Comparison of ENCODE assay signal across 10 cellular contexts in the genomic region with DNA sequence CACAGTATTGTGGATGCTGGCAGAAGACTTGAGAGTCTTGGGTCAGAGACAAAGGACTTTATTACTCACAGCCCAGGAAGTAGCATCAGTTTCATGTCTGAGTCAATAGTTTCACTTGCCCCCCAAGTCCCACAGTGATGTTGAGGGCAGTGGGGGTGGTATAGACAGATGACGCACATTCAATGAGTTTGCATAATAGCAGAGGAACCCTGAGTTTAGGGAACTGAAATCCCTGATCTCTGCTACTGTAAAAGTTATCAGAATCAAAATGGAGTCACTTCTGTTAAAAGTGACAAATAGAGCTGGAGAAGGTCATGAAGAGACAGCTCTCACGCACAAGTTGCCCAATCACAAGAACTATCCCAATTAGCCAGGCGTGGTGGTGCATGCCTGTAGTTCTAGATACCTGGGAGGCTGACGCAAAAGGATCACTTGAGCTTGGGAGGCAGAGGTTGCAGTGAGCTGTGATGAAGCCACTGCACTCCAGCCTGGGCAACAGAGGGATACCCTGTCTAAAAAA. TPM values are rescaled to one million over a fixed set of nuclear protein-coding genes. Genes with fewer than 3 reads are reported as not detected.
DNase-seq lines count a peak whose midpoint lies in the region; ATAC-seq and TF ChIP-seq lines count a peak whose summit lies in the region.
"Had no signal": no experiment of that assay in that cellular context is flagged by ENCODE, and none has a peak within 500 bp of the region (broad histone marks: within the 10 kb centered on the region; RNA-seq: fewer than 3 reads in every experiment).

No MANE protein-coding gene starts in this region.

- H3K4me3 Mint-ChIP-seq in activated T-cell treated with anti-CD3 and anti-CD28 coated beads, Interleukin-2, amount 50 U/mL, for 72 hours = peak overlapping the region in 1 of 2 donors; percentile 23

- WGBS in heart right ventricle, 2 donors = 86 to 89% methylated on average over 4 of the region's 4 CpGs

- H3K9me3 ChIP-seq in heart right ventricle (no peaks in the 10 kb centered on the region), BE2C (no peaks in the 10 kb centered on the region)

- no peak for TF ChIP-seq CTCF in heart right ventricle (IDR thresholded peaks at IDR 0.05)
- TF ChIP-seq CTCF in BE2C (IDR thresholded peaks at IDR 0.05; ENCODE audit: low read depth, low read length) = no peak

- H3K27me3 ChIP-seq in heart right ventricle = no peaks in the 10 kb centered on the region
- H3K27me3 ChIP-seq in BE2C = no peaks in the 10 kb centered on the region

- peaks cover 0 to 2% of the 10 kb centered on the region in 2 donors for H3K9me3 Mint-ChIP-seq in activated T-cell treated with anti-CD3 and anti-CD28 coated beads, Interleukin-2, amount 50 U/mL, for 72 hours

- peak; percentile 92 for ATAC-seq in HG03060 (IDR thresholded peaks at IDR 0.05; ENCODE audit: low read depth, unreplicated experiment)
- peak; percentile 100 for ATAC-seq in activated T-cell treated with anti-CD3 and anti-CD28 coated beads, Interleukin-2, amount 50 U/mL, for 72 hours (replicated peaks in 1 of 2)
- no peak for ATAC-seq in heart right ventricle

- intact Hi-C loops in heart right ventricle (cut with DNase I) = no loop called here

- H3K4me1 ChIP-seq in heart right ventricle (peaks cover 0 to 4% (median 0%) of the 10 kb centered on the region in 9 donors), BE2C (no peaks in the 10 kb centered on the region)

- no peaks in the 10 kb centered on the region for H3K36me3 ChIP-seq in heart right ventricle
- no peaks in the 10 kb centered on the region for H3K36me3 ChIP-seq in BE2C

- peak overlapping the region; percentile 30 for H3K27ac Mint-ChIP-seq in activated T-cell treated with anti-CD3 and anti-CD28 coated beads, Interleukin-2, amount 50 U/mL, for 72 hours

- no peak overlapping the region for H3K27ac ChIP-seq in heart right ventricle
- H3K27ac ChIP-seq: C4-2B had no signal

- peaks cover 12% of the 10 kb centered on the region for H3K4me1 Mint-ChIP-seq in activated T-cell treated with anti-CD3 and anti-CD28 coated beads, Interleukin-2, amount 50 U/mL, for 72 hours (ENCODE audit: low read depth)

- no peak overlapping the region for H3K4me3 ChIP-seq in heart right ventricle
- H3K4me3 ChIP-seq in BE2C (ENCODE audit: low read depth, low read length) = no peak overlapping the region

- peaks cover 13% of the 10 kb centered on the region for H3K27me3 Mint-ChIP-seq in activated T-cell treated with anti-CD3 and anti-CD28 coated beads, Interleukin-2, amount 50 U/mL, for 72 hours (ENCODE audit: low read depth)

- H3K36me3 Mint-ChIP-seq in activated T-cell treated with anti-CD3 and anti-CD28 coated beads, Interleukin-2, amount 50 U/mL, for 72 hours (ENCODE audit: insufficient read depth in 2 of 2) = peaks cover 0 to 2% of the 10 kb centered on the region in 2 donors

- DNase-seq in activated CD8-positive, alpha-beta memory T cell treated with anti-CD3 and anti-CD28 coated beads, Interleukin-2, amount 50 U/mL, for 48 hours = peak; percentile 54
- no peak for DNase-seq in activated CD8-positive, alpha-beta memory T cell treated with anti-CD3 and anti-CD28 coated beads, Interleukin-2, amount 50 U/mL, for 4 hours
- DNase-seq in activated T-cell treated with anti-CD3 and anti-CD28 coated beads, Interleukin-2, amount 50 U/mL, for 72 hours = peak; percentile 63
- peak; percentile 10 to 63 for DNase-seq in stimulated activated CD8-positive, alpha-beta memory T cell treated with anti-CD3 and anti-CD28 coated beads, Interleukin-7, amount 100 ng/mL, for 48 hours (ENCODE audit: extremely low read depth in 1 of 2, low read depth in 1 of 2)
- DNase-seq in heart right ventricle (no peak), BE2C (no peak), HUDEP-2 (lab: John Stamatoyannopoulos, UW; ENCODE audit: unreplicated experiment in 76 of 76) (no peak)

RNA-seq across cellular contexts. Expression of gene HCRTR1, which starts 11.5 kb away (rescaled TPM):
- not detected for total RNA-seq in activated T-cell treated with anti-CD3 and anti-CD28 coated beads, Interleukin-2, amount 50 U/mL, for 72 hours
- total RNA-seq in heart right ventricle = under 1 TPM in 6 of 10 donors, not detected in 4; 0.17 to 0.92 (median 0.37) TPM
- 1 to 10 TPM in 1 of 2 donors, under 1 TPM in 1; 0.20 to 1.5 TPM for polyA plus RNA-seq in heart right ventricle
- not detected for polyA plus RNA-seq in BE2C (2012; ENCODE audit: insufficient read depth, insufficient read length, low read depth)
- total RNA-seq: mononuclear cell had no signal

RNA-seq across cellular contexts. Expression of gene TINAGL1, which starts 29.7 kb away (rescaled TPM):
- total RNA-seq in activated T-cell treated with anti-CD3 and anti-CD28 coated beads, Interleukin-2, amount 50 U/mL, for 72 hours = not detected
- total RNA-seq in heart right ventricle = 100 to 1,000 TPM; 139 to 336 (median 188) TPM
- 100 to 1,000 TPM; 268 to 332 TPM for polyA plus RNA-seq in heart right ventricle
- polyA plus RNA-seq in BE2C (2012; ENCODE audit: insufficient read depth, insufficient read length, low read depth) = 0.31 TPM
- total RNA-seq: mononuclear cell had no signal

RNA-seq across cellular contexts. Expression of gene PEF1, which starts 38.7 kb away (rescaled TPM):
- 10 to 100 TPM; 55.1 to 63.1 TPM for total RNA-seq in activated T-cell treated with anti-CD3 and anti-CD28 coated beads, Interleukin-2, amount 50 U/mL, for 72 hours
- total RNA-seq in heart right ventricle = 10 to 100 TPM; 35.0 to 47.9 (median 40.0) TPM
- polyA plus RNA-seq in heart right ventricle = 10 to 100 TPM; 35.4 to 94.3 TPM
- 94.0 TPM for polyA plus RNA-seq in BE2C (2012; ENCODE audit: insufficient read depth, insufficient read length, low read depth)

Comparison
In these comparisons a context has a peak if more than half of its experiments do, and no peak if none do; other contexts are left out.
1. DNase-seq: peak in activated CD8-positive, alpha-beta memory T cell treated with anti-CD3 and anti-CD28 coated beads, Interleukin-2, amount 50 U/mL, for 48 hours (single experiment), activated T-cell treated with anti-CD3 and anti-CD28 coated beads, Interleukin-2, amount 50 U/mL, for 72 hours (2 of 2) and stimulated activated CD8-positive, alpha-beta memory T cell treated with anti-CD3 and anti-CD28 coated beads, Interleukin-7, amount 100 ng/mL, for 48 hours (2 of 2); none in activated CD8-positive, alpha-beta memory T cell treated with anti-CD3 and anti-CD28 coated beads, Interleukin-2, amount 50 U/mL, for 4 hours (single experiment), heart right ventricle (0 of 2), BE2C (single experiment) and HUDEP-2 (0 of 76).
2. ATAC-seq: peak in HG03060 (single experiment) and activated T-cell treated with anti-CD3 and anti-CD28 coated beads, Interleukin-2, amount 50 U/mL, for 72 hours (2 of 2); none in heart right ventricle (0 of 8).
3. RNA of gene TINAGL1, which starts 29.7 kb away (total RNA-seq): 139 to 336 TPM in heart right ventricle; not detected in activated T-cell treated with anti-CD3 and anti-CD28 coated beads, Interleukin-2, amount 50 U/mL, for 72 hours; every median in the first group is over 100 times any median in the second.